In the genomic region with DNA sequence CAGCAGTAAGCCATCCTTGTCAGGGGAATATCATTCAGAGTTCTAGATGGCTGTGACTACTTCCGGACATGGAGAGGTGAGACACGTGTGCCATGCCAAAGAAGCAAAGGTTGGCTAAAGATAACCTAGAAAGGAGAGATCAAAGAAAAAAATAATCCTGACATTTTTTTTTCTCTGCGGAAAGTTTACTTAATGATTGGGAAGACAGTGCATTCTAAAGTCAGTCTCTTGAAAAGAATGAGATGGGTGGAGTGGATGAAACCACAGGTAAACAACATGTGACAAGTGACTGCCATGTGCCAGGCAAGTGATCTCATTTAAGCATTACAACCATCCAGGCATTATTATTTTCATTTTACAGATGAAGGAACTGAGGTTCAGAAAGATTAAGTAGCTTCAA, we compare ENCODE assay signal across 14 cellular contexts.
DNase-seq lines count a peak whose midpoint lies in the region; ATAC-seq lines count a peak whose summit lies in the region.
"Had no signal": no experiment of that assay in that cellular context is flagged by ENCODE, and none has a peak within 500 bp of the region (broad histone marks: within the 10 kb centered on the region; RNA-seq: fewer than 3 reads in every experiment).

No MANE protein-coding gene starts in this region.

- intact Hi-C loops in head of caudate nucleus (cut with DNase I) = no loop called here

- DNase-seq in NCI-H345 (lab: John Stamatoyannopoulos, UW) (peak; percentile 40), NCI-H345 treated with DMSO at 0.1 percent for 48 hours (lab: John Stamatoyannopoulos, UW; ENCODE audit: unreplicated experiment) (no peak), DMS53 (lab: John Stamatoyannopoulos, UW) (peak; percentile 66), NCI-H2029 (lab: John Stamatoyannopoulos, UW) (peak; percentile 53), head of caudate nucleus (no peak), NCI-H2171 (lab: John Stamatoyannopoulos, UW) (no peak)
- DNase-seq: CD4-positive, alpha-beta memory T cell; DMS 273 treated with DMSO at 0.1 percent for 48 hours; DMS79; GDM1; HCEC 1CT had no signal

- ATAC-seq in esophagus mucosa (peak; percentile 65), HG03280 (IDR thresholded peaks at IDR 0.05; ENCODE audit: unreplicated experiment) (no peak)
- ATAC-seq: GM23338 had no signal

Comparison
In these comparisons a context has a peak if more than half of its experiments do, and no peak if none do; other contexts are left out.
1. DNase-seq: peak in NCI-H345 (single experiment), DMS53 (single experiment) and NCI-H2029 (single experiment); none in NCI-H345 treated with DMSO at 0.1 percent for 48 hours (single experiment), head of caudate nucleus (0 of 42) and NCI-H2171 (single experiment).